ENCODE assay signal across 1 cellular context in the genomic region with DNA sequence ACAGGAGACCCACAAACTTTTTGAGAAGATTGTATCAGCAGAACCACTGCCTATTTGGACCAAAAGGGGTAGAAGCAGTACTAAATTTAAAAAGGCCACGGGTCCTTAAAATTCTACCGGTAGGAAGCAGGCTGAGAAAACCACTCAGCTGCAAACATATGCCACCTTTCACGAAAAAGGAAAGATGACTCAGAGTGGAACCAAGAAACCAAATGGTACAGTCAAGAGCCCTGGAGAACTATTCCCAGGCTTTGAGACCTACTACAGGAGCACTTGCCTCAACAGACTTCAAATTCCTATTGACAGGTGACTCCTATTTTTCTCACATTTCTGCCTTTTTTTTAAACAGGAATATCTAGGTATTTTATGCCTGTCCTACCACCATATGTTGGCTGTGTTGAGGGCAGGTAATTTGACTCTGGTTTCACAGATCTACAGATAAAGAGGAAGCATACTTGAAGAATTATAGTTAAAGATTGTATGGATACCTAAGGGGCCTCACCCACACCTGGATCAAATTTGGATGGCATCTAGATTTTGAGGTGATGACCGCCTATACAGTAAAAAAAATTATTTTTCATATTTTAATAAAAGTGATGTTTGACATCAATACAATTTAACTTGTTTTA.
TF ChIP-seq lines count a peak whose summit lies in the region.

No MANE protein-coding gene starts in this region.

TF ChIP-seq in SK-N-SH, 30 proteins besides CTCF, POLR2A, EP300 and RAD21 (continued from another document):
- TF ChIP-seq, protein P1, sequence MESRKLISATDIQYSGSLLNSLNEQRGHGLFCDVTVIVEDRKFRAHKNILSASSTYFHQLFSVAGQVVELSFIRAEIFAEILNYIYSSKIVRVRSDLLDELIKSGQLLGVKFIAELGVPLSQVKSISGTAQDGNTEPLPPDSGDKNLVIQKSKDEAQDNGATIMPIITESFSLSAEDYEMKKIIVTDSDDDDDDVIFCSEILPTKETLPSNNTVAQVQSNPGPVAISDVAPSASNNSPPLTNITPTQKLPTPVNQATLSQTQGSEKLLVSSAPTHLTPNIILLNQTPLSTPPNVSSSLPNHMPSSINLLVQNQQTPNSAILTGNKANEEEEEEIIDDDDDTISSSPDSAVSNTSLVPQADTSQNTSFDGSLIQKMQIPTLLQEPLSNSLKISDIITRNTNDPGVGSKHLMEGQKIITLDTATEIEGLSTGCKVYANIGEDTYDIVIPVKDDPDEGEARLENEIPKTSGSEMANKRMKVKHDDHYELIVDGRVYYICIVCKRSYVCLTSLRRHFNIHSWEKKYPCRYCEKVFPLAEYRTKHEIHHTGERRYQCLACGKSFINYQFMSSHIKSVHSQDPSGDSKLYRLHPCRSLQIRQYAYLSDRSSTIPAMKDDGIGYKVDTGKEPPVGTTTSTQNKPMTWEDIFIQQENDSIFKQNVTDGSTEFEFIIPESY (IDR thresholded peaks at IDR 0.05; ENCODE audit: borderline replicate concordance, low read depth), result no peak
